8 cellular contexts compared by ENCODE assay signal in the genomic region with DNA sequence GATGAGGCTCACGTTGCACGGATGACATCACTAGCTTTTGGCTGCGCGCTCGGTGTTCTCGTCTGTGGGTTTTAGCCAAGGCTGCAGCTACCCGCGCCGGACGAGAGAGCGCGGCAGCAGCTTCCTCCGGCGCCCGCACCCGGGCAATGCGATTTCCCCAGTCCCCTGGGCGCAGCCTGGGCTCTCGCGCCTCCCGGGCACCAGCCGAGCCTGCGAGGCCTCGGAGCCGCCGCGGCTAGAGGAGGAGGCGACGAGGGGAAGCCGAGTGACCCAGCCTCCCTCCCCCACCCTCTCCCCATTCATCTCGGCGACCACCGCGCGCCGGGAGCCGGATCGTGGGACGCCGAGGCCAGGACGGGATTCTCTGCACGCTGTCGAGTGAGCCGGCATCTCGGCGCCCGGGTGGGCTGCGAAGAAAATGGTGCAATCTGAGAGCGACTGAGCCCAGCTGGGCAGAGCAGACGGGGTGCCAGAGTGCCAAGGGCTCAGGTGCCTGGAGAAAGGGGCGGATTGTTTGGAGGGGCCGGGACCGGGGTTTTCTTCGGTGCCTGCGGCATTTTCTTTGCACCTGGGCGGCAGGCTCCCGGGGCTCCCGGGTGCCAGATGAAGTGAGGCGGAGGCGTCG. TPM values are rescaled to one million over a fixed set of nuclear protein-coding genes. Genes with fewer than 3 reads are reported as not detected.
DNase-seq lines count a peak whose midpoint lies in the region; ATAC-seq and TF ChIP-seq lines count a peak whose summit lies in the region.

No MANE protein-coding gene starts in this region.

- WGBS in adrenal gland, 4 donors, result 0 to 1% (median 0%) methylated on average over 6 to 61 of the region's 61 CpGs

- peaks cover 7% of the 10 kb centered on the region for H3K27me3 ChIP-seq in adrenal gland
- H3K27me3 ChIP-seq in parathyroid adenoma (ENCODE audit: control insufficient read depth, insufficient read depth, low read length), result no peaks in the 10 kb centered on the region

- H3K27ac ChIP-seq in adrenal gland (peak overlapping the region in 3 of 5 donors; percentile 54 to 73 (median 59)), parathyroid adenoma (peak overlapping the region; percentile 73)

- ATAC-seq in left cardiac atrium (peak; percentile 76 to 89), HG03460 (IDR thresholded peaks at IDR 0.05; ENCODE audit: unreplicated experiment) (no peak)

- peak overlapping the region; percentile 81 for H3K4me2 ChIP-seq in parathyroid adenoma (ENCODE audit: low read length)

- H3K36me3 ChIP-seq in adrenal gland (replicated peaks in 1 of 2) (no peaks in the 10 kb centered on the region), parathyroid adenoma (ENCODE audit: control insufficient read depth, insufficient read depth, low read length) (no peaks in the 10 kb centered on the region)

- H3K36me3 Mint-ChIP-seq in activated CD4-positive, alpha-beta T cell treated with anti-CD3 and anti-CD28 coated beads, Interleukin-2, amount 10 ng/mL, durations not matched to agents 24 days and 14 days (ENCODE audit: low read depth), result no peaks in the 10 kb centered on the region

- peak overlapping the region; percentile 83 for H3K4me3 Mint-ChIP-seq in activated CD4-positive, alpha-beta T cell treated with anti-CD3 and anti-CD28 coated beads, Interleukin-2, amount 10 ng/mL, durations not matched to agents 24 days and 14 days

- peak overlapping the region; percentile 95 for H2AFZ ChIP-seq in parathyroid adenoma

- H3K4me3 ChIP-seq in adrenal gland (peak overlapping the region in 3 of 4 donors; percentile 9 to 60 (median 57)), parathyroid adenoma (ENCODE audit: low read depth, low read length) (peak overlapping the region; percentile 66)

- peaks cover 19% of the 10 kb centered on the region for H3K4me1 Mint-ChIP-seq in activated CD4-positive, alpha-beta T cell treated with anti-CD3 and anti-CD28 coated beads, Interleukin-2, amount 10 ng/mL, durations not matched to agents 24 days and 14 days

- intact Hi-C loops in activated CD4-positive, alpha-beta T cell treated with anti-CD3 and anti-CD28 coated beads, Interleukin-2, amount 10 ng/mL, durations not matched to agents 24 days and 14 days (cut with micrococcal nuclease), result loop anchor here (2.0 to 10.0 kb wide), 3 partner anchors 58 to 662 kb away; partner anchors contain the start of genes MRPS33 and SSBP1
- intact Hi-C loops in adrenal gland (cut with DNase I), result no loop called here
- intact Hi-C loops in left cardiac atrium (cut with DNase I), result loop anchor here in 1 of 2 donors (10.0 kb wide), 1 partner anchor 142 kb away; no protein-coding TSS in a partner anchor

- H3K9me3 ChIP-seq in adrenal gland (replicated peaks in 1 of 3), result no peaks in the 10 kb centered on the region
- no peaks in the 10 kb centered on the region for H3K9me3 ChIP-seq in parathyroid adenoma (ENCODE audit: control insufficient read depth, low read length)

- DNase-seq in activated CD4-positive, alpha-beta T cell treated with anti-CD3 and anti-CD28 coated beads, Interleukin-2, amount 10 ng/mL, durations not matched to agents 24 days and 14 days, result peak; percentile 82
- DNase-seq in activated CD4-positive, alpha-beta T cell treated with anti-CD3 and anti-CD28 coated beads for 1 hour, result no peak
- DNase-seq in NCI-H446 (lab: John Stamatoyannopoulos, UW) (peak; percentile 72 to 85), adrenal gland (peak; percentile 72 to 91 (median 77)), left cardiac atrium (peak; percentile 65)
- no peak for DNase-seq in effector CD4-positive, alpha-beta T cell

- TF ChIP-seq CTCF in adrenal gland (IDR thresholded peaks at IDR 0.05) (no peak), parathyroid adenoma (IDR thresholded peaks at IDR 0.05) (peak; percentile 27)

- no peaks in the 10 kb centered on the region for H3K9me3 Mint-ChIP-seq in activated CD4-positive, alpha-beta T cell treated with anti-CD3 and anti-CD28 coated beads, Interleukin-2, amount 10 ng/mL, durations not matched to agents 24 days and 14 days

- H3K4me1 ChIP-seq in adrenal gland (replicated peaks in 1 of 2) (peaks cover 6 to 35% of the 10 kb centered on the region in 2 donors), parathyroid adenoma (peaks cover 19% of the 10 kb centered on the region)

- peak overlapping the region; percentile 2 for H3K9ac ChIP-seq in parathyroid adenoma

- H3K27me3 Mint-ChIP-seq in activated CD4-positive, alpha-beta T cell treated with anti-CD3 and anti-CD28 coated beads, Interleukin-2, amount 10 ng/mL, durations not matched to agents 24 days and 14 days, result peaks cover 43% of the 10 kb centered on the region

- peaks cover 23% of the 10 kb centered on the region for H3K79me2 ChIP-seq in parathyroid adenoma

- peak in 1 of 2 donors; percentile 80 for TF ChIP-seq POLR2A in adrenal gland (IDR thresholded peaks at IDR 0.05)

- H3K27ac Mint-ChIP-seq in activated CD4-positive, alpha-beta T cell treated with anti-CD3 and anti-CD28 coated beads, Interleukin-2, amount 10 ng/mL, durations not matched to agents 24 days and 14 days, result no peak overlapping the region

RNA-seq across cellular contexts. Expression of gene TMEM178B, which starts 1.2 kb away (rescaled TPM):
- total RNA-seq in activated CD4-positive, alpha-beta T cell treated with anti-CD3 and anti-CD28 coated beads, Interleukin-2, amount 10 ng/mL, durations not matched to agents 24 days and 14 days, result 0.52 and 0.68 TPM in 2 replicates
- 1 to 10 TPM in 7 of 8 donors, under 1 TPM in 1; 0.95 to 4.9 (median 2.6) TPM for total RNA-seq in adrenal gland
- polyA plus RNA-seq in adrenal gland, result 1 to 10 TPM in 1 of 3 donors, under 1 TPM in 2; 0.24 to 4.0 (median 0.56) TPM
- total RNA-seq in left cardiac atrium, result 10 to 100 TPM; 24.4 to 29.9 TPM

RNA-seq across cellular contexts. Expression of gene MRPS33, which starts 57.9 kb away (rescaled TPM):
- total RNA-seq in activated CD4-positive, alpha-beta T cell treated with anti-CD3 and anti-CD28 coated beads, Interleukin-2, amount 10 ng/mL, durations not matched to agents 24 days and 14 days, result 73.0 and 74.2 TPM in 2 replicates
- total RNA-seq in adrenal gland (10 to 100 TPM; 19.7 to 84.2 (median 52.2) TPM), left cardiac atrium (10 to 100 TPM; 78.4 to 91.3 TPM)
- polyA plus RNA-seq in adrenal gland, result 100 to 1,000 TPM in 1 of 3 donors, 10 to 100 TPM in 2; 44.7 to 156 (median 60.0) TPM

Comparison
In these comparisons a context has a peak if more than half of its experiments do, and no peak if none do; other contexts are left out.
1. DNase-seq: peak in activated CD4-positive, alpha-beta T cell treated with anti-CD3 and anti-CD28 coated beads, Interleukin-2, amount 10 ng/mL, durations not matched to agents 24 days and 14 days (single experiment), NCI-H446 (2 of 2), adrenal gland (7 of 7) and left cardiac atrium (single experiment); none in activated CD4-positive, alpha-beta T cell treated with anti-CD3 and anti-CD28 coated beads for 1 hour (single experiment) and effector CD4-positive, alpha-beta T cell (single experiment).
2. RNA of gene TMEM178B, which starts 1.2 kb away (total RNA-seq): 24.4 to 29.9 TPM in left cardiac atrium; 0.95 to 4.9 TPM in adrenal gland and 0.52 to 0.68 TPM in activated CD4-positive, alpha-beta T cell treated with anti-CD3 and anti-CD28 coated beads, Interleukin-2, amount 10 ng/mL, durations not matched to agents 24 days and 14 days; every median in the first group is over 4 times any median in the second.